9 cellular contexts compared by ENCODE assay signal in the genomic region with DNA sequence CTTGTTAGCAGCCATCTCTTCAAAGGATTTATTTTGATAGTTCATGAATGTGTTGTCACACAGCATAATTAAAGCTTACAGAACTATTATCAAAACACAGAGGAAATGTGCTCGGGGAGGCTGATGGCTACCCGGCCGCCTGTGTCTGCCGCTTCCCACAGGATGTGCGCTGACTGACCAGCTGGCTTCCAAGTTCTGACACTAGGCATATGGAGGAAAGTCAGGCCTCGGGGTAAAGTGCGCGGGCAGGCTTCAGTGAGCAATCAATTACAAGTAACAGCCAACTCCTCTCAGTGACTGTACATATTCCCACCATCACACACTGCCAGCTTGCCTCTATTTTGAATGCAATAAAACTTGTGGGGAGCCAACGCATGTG.
DNase-seq lines count a peak whose midpoint lies in the region; ATAC-seq and TF ChIP-seq lines count a peak whose summit lies in the region.
"Had no signal": no experiment of that assay in that cellular context is flagged by ENCODE, and none has a peak within 500 bp of the region (broad histone marks: within the 10 kb centered on the region; RNA-seq: fewer than 3 reads in every experiment).

No MANE protein-coding gene starts in this region.

- H3K4me1 ChIP-seq in heart right ventricle (peaks cover 10 to 85% (median 47%) of the 10 kb centered on the region in 9 donors), smooth muscle cell (ENCODE audit: low read depth) (peaks cover 19% of the 10 kb centered on the region)

- no peaks in the 10 kb centered on the region for H4K20me1 ChIP-seq in smooth muscle cell (ENCODE audit: low read depth)

- H3K27me3 ChIP-seq in WERI-Rb-1 (ENCODE audit: insufficient read depth, low read depth, severe bottlenecking) = no peaks in the 10 kb centered on the region
- no peaks in the 10 kb centered on the region for H3K27me3 ChIP-seq in heart right ventricle
- H3K27me3 ChIP-seq in smooth muscle cell (ENCODE audit: low read depth) = no peaks in the 10 kb centered on the region

- H3K4me2 ChIP-seq in smooth muscle cell = peak overlapping the region; percentile 71

- H3K36me3 ChIP-seq in WERI-Rb-1 = no peaks in the 10 kb centered on the region
- no peaks in the 10 kb centered on the region for H3K36me3 ChIP-seq in heart right ventricle
- no peaks in the 10 kb centered on the region for H3K36me3 ChIP-seq in smooth muscle cell (ENCODE audit: low read depth)

- H3K27ac ChIP-seq in WERI-Rb-1 = no peak overlapping the region
- peak overlapping the region in 9 of 10 donors; percentile 19 to 78 (median 67) for H3K27ac ChIP-seq in heart right ventricle
- peak overlapping the region; percentile 39 for H3K27ac ChIP-seq in smooth muscle cell (ENCODE audit: low read depth)

- no peak for TF ChIP-seq CTCF in WERI-Rb-1 (IDR thresholded peaks at IDR 0.05; ENCODE audit: low read depth, low read length)
- TF ChIP-seq CTCF in heart right ventricle (IDR thresholded peaks at IDR 0.05) = no peak
- TF ChIP-seq CTCF in smooth muscle cell (IDR thresholded peaks at IDR 0.05; ENCODE audit: borderline replicate concordance, insufficient read depth, poor library complexity, severe bottlenecking) = no peak

- no peaks in the 10 kb centered on the region for H3F3A ChIP-seq in smooth muscle cell (ENCODE audit: low read depth)

- H2AFZ ChIP-seq in smooth muscle cell (ENCODE audit: low read depth) = no peak overlapping the region

- peak; percentile 65 for DNase-seq in GM04503 (ENCODE audit: low read depth)
- peak; percentile 72 for DNase-seq in WERI-Rb-1
- peak; percentile 56 to 67 for DNase-seq in heart right ventricle
- peak; percentile 9 for DNase-seq in smooth muscle cell (lab: John Stamatoyannopoulos, UW; ENCODE audit: unreplicated experiment)
- no peak for DNase-seq in GF-D8 (lab: John Stamatoyannopoulos, UW)
- no peak for DNase-seq in activated CD4-positive, alpha-beta T cell treated with anti-CD3 and anti-CD28 coated beads for 48 hours
- DNase-seq: NCI-H146 had no signal

- H3K9me3 ChIP-seq in WERI-Rb-1 (ENCODE audit: severe bottlenecking) (no peaks in the 10 kb centered on the region), heart right ventricle (no peaks in the 10 kb centered on the region), smooth muscle cell (replicated peaks; ENCODE audit: low read depth) (no peaks in the 10 kb centered on the region)

- no peaks in the 10 kb centered on the region for H3K79me2 ChIP-seq in smooth muscle cell (ENCODE audit: low read depth)

- H3K4me3 ChIP-seq in WERI-Rb-1 (ENCODE audit: low read depth, low read length) (peak overlapping the region; percentile 51), heart right ventricle (peak overlapping the region in 6 of 10 donors; percentile 9 to 26 (median 16)), smooth muscle cell (peak overlapping the region; percentile 10)

- H3K9ac ChIP-seq in smooth muscle cell (ENCODE audit: low read depth) = no peak overlapping the region

- ATAC-seq in heart right ventricle = peak; percentile 68 to 82 (median 78)
- ATAC-seq in HG02852 (IDR thresholded peaks at IDR 0.05; ENCODE audit: unreplicated experiment) = no peak
- no peak for ATAC-seq in HG03457 (IDR thresholded peaks at IDR 0.05; ENCODE audit: unreplicated experiment)

- 33 to 48% methylated on average over 9 of the region's 9 CpGs for WGBS in heart right ventricle, 2 donors
- 34% methylated on average over 9 of the region's 9 CpGs for WGBS in smooth muscle cell (ENCODE audit: low lambda C conversion rate)

- intact Hi-C loops in heart right ventricle (cut with DNase I) = no loop called here

Comparison
In these comparisons a context has a peak if more than half of its experiments do, and no peak if none do; other contexts are left out.
1. DNase-seq: peak in GM04503 (single experiment), WERI-Rb-1 (single experiment), heart right ventricle (2 of 2) and smooth muscle cell (single experiment); none in GF-D8 (single experiment) and activated CD4-positive, alpha-beta T cell treated with anti-CD3 and anti-CD28 coated beads for 48 hours (single experiment).
2. ATAC-seq: peak in heart right ventricle (8 of 8); none in HG02852 (single experiment) and HG03457 (single experiment).
3. Peak in every context shown above with its lines, with median percentiles within 50 percentile points of each other: H3K4me3 ChIP-seq.